ENCODE assay signal across 12 cellular contexts in the genomic region with DNA sequence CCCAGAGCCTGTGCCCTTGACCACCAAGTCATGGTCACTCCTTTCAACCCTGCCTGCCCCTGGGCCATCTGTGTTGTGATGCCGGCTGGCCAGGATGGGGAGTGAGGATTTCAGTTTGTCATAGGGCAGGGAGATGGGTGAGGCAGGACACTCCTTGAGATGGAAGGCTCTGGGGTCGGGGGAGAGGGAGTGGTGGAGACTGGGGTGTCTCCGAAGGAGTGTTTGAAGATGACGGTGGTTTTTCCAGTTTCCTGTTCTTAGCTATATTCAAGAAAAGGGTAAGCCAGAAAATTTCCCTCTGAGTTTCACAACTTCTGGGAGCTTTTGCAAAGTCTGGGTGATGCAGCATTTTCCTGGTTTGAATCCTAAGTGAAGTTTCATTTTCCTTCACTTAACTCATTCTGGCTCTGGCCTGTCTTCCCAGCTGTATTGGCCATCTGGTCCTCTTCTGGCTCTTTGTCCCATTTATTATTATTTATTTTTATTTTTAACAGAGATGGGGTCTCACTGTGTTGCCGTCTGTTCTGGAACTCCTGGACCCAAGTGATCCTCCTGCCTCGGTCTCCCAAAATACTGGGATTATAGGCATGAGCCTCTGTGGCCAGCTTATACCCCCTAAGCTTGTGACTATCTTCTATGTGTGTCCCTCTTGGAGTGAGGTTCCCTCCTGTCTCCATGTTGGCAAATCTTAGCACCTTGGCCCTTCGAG. TPM values are rescaled to one million over a fixed set of nuclear protein-coding genes. Genes with fewer than 3 reads are reported as not detected.
DNase-seq lines count a peak whose midpoint lies in the region; ATAC-seq and TF ChIP-seq lines count a peak whose summit lies in the region.
"Had no signal": no experiment of that assay in that cellular context is flagged by ENCODE, and none has a peak within 500 bp of the region (broad histone marks: within the 10 kb centered on the region; RNA-seq: fewer than 3 reads in every experiment).

No MANE protein-coding gene starts in this region.

- WGBS in ovary, 3 donors, result 48 to 54% (median 52%) methylated on average over 7 of the region's 7 CpGs

- peaks cover 13% of the 10 kb centered on the region for H3K4me1 ChIP-seq in ovary (ENCODE audit: insufficient read depth)
- H3K4me1 ChIP-seq in vagina, result peaks cover 37% of the 10 kb centered on the region

- H3K36me3 Mint-ChIP-seq in activated T-cell treated with anti-CD3 and anti-CD28 coated beads, Interleukin-2, amount 50 U/mL, for 24 hours (ENCODE audit: low read depth), result peaks cover 91% of the 10 kb centered on the region
- peaks cover 48 to 52% of the 10 kb centered on the region in 2 donors for H3K36me3 Mint-ChIP-seq in activated T-cell treated with anti-CD3 and anti-CD28 coated beads, Interleukin-2, amount 50 U/mL, for 72 hours (ENCODE audit: insufficient read depth in 2 of 2)

- H3K4me3 ChIP-seq in ovary, result no peak overlapping the region
- no peak overlapping the region for H3K4me3 ChIP-seq in vagina

- peaks cover 45% of the 10 kb centered on the region for H3K4me1 Mint-ChIP-seq in activated T-cell treated with anti-CD3 and anti-CD28 coated beads, Interleukin-2, amount 50 U/mL, for 24 hours (ENCODE audit: low read depth)
- H3K4me1 Mint-ChIP-seq in activated T-cell treated with anti-CD3 and anti-CD28 coated beads, Interleukin-2, amount 50 U/mL, for 72 hours (ENCODE audit: low read depth), result peaks cover 33% of the 10 kb centered on the region

- H3K9me3 Mint-ChIP-seq in activated T-cell treated with anti-CD3 and anti-CD28 coated beads, Interleukin-2, amount 50 U/mL, for 24 hours, result peaks cover 41% of the 10 kb centered on the region
- peaks cover 21 to 28% of the 10 kb centered on the region in 2 donors for H3K9me3 Mint-ChIP-seq in activated T-cell treated with anti-CD3 and anti-CD28 coated beads, Interleukin-2, amount 50 U/mL, for 72 hours

- no peak for ATAC-seq in activated T-cell treated with anti-CD3 and anti-CD28 coated beads, Interleukin-2, amount 50 U/mL, for 72 hours (replicated peaks in 1 of 2)
- ATAC-seq: effector memory CD8-positive, alpha-beta T cell had no signal

- H3K27me3 Mint-ChIP-seq in activated T-cell treated with anti-CD3 and anti-CD28 coated beads, Interleukin-2, amount 50 U/mL, for 24 hours, result no peaks in the 10 kb centered on the region
- H3K27me3 Mint-ChIP-seq in activated T-cell treated with anti-CD3 and anti-CD28 coated beads, Interleukin-2, amount 50 U/mL, for 72 hours (ENCODE audit: low read depth), result no peaks in the 10 kb centered on the region
- H3K27me3 Mint-ChIP-seq: effector memory CD8-positive, alpha-beta T cell had no signal

- H3K27me3 ChIP-seq in ovary (no peaks in the 10 kb centered on the region), vagina (no peaks in the 10 kb centered on the region)

- TF ChIP-seq CTCF in ovary (IDR thresholded peaks at IDR 0.05) (no peak), vagina (IDR thresholded peaks at IDR 0.05) (no peak)

- peak overlapping the region in 1 of 2 donors; percentile 45 for H3K27ac ChIP-seq in ovary
- H3K27ac ChIP-seq in vagina, result peak overlapping the region; percentile 86

- no peak for DNase-seq in activated T-cell treated with anti-CD3 and anti-CD28 coated beads, Interleukin-2, amount 50 U/mL, for 24 hours
- DNase-seq in activated T-cell treated with anti-CD3 and anti-CD28 coated beads, Interleukin-2, amount 50 U/mL, for 72 hours, result no peak
- DNase-seq in fibroblast of gingiva (ENCODE audit: low read depth) (peak; percentile 95), ovary (peak in 3 of 5 donors; percentile 26 to 50 (median 41)), vagina (ENCODE audit: extremely low spot score in 2 of 2) (no peak), NCI-H1930 (lab: John Stamatoyannopoulos, UW) (no peak)
- DNase-seq in activated CD4-positive, alpha-beta T cell treated with anti-CD3 and anti-CD28 coated beads, Interleukin-2, amount 50 U/mL, for 1 hour, result no peak
- no peak for DNase-seq in activated CD4-positive, alpha-beta T cell treated with anti-CD3 and anti-CD28 coated beads for 1 hour
- DNase-seq: effector memory CD8-positive, alpha-beta T cell; NCI-H1105; retina had no signal

- TF ChIP-seq POLR2A in ovary (IDR thresholded peaks at IDR 0.05) (no peak), vagina (IDR thresholded peaks at IDR 0.05) (no peak)

- H3K9me3 ChIP-seq in ovary (peaks cover 0 to 4% of the 10 kb centered on the region in 2 donors), vagina (peaks cover 3% of the 10 kb centered on the region)

- peak overlapping the region; percentile 55 for H3K27ac Mint-ChIP-seq in activated T-cell treated with anti-CD3 and anti-CD28 coated beads, Interleukin-2, amount 50 U/mL, for 24 hours
- H3K27ac Mint-ChIP-seq in activated T-cell treated with anti-CD3 and anti-CD28 coated beads, Interleukin-2, amount 50 U/mL, for 72 hours, result no peak overlapping the region
- H3K27ac Mint-ChIP-seq: activated T-helper 2 cell treated with anti-CD3 and anti-CD28 coated beads, Interferon-gamma antibody, Interleukin-2, Interleukin-4, amounts not matched to agents 10 μg/mL and 5 μg/mL and 100 μg/mL, durations not matched to agents 14 hours and 24 hours and 36 hours had no signal

- TF ChIP-seq EP300 in ovary (IDR thresholded peaks at IDR 0.05), result no peak

- intact Hi-C loops in ovary (cut with DNase I) (no loop called here), vagina (cut with DNase I) (no loop called here)

- H3K36me3 ChIP-seq in ovary (no peaks in the 10 kb centered on the region), vagina (no peaks in the 10 kb centered on the region)

- no peak overlapping the region for H3K4me3 Mint-ChIP-seq in activated T-cell treated with anti-CD3 and anti-CD28 coated beads, Interleukin-2, amount 50 U/mL, for 24 hours
- H3K4me3 Mint-ChIP-seq in activated T-cell treated with anti-CD3 and anti-CD28 coated beads, Interleukin-2, amount 50 U/mL, for 72 hours, result no peak overlapping the region
- H3K4me3 Mint-ChIP-seq: effector memory CD8-positive, alpha-beta T cell had no signal

RNA-seq across cellular contexts. Expression of a gene that starts 27.7 kb away (rescaled TPM):
- 10 to 100 TPM; 82.3 to 90.4 TPM for total RNA-seq in activated T-cell treated with anti-CD3 and anti-CD28 coated beads, Interleukin-2, amount 50 U/mL, for 72 hours
- total RNA-seq in ovary, result 10 to 100 TPM; 10.0 to 31.1 (median 24.9) TPM
- 10 to 100 TPM; 10.3 to 17.3 TPM for polyA plus RNA-seq in ovary
- 47.9 TPM for total RNA-seq in vagina

Comparison
In these comparisons a context has a peak if more than half of its experiments do, and no peak if none do; other contexts are left out.
1. DNase-seq: peak in fibroblast of gingiva (single experiment) and ovary (3 of 5); none in activated T-cell treated with anti-CD3 and anti-CD28 coated beads, Interleukin-2, amount 50 U/mL, for 24 hours (single experiment), activated T-cell treated with anti-CD3 and anti-CD28 coated beads, Interleukin-2, amount 50 U/mL, for 72 hours (0 of 2), vagina (0 of 2), activated CD4-positive, alpha-beta T cell treated with anti-CD3 and anti-CD28 coated beads, Interleukin-2, amount 50 U/mL, for 1 hour (single experiment), NCI-H1930 (0 of 2) and activated CD4-positive, alpha-beta T cell treated with anti-CD3 and anti-CD28 coated beads for 1 hour (single experiment).